In genomic region chr1:185227161-185227560, GRCh38 we compare ENCODE assay signal across 34 cellular contexts.
"Had no signal": no experiment of that assay in that cellular context is flagged by ENCODE, and none has a peak within 500 bp of the region (broad histone marks: within the 10 kb centered on the region; RNA-seq: fewer than 3 reads in every experiment).

No MANE protein-coding gene starts in this region.

- H3K36me3 ChIP-seq: adrenal gland, brain microvascular endothelial cell, breast epithelium had no signal

- H3K27me3 Mint-ChIP-seq: activated B cell treated with CpG ODN at 0.5 μM for 24 hours; activated CD4-positive, alpha-beta memory T cell treated with anti-CD3 and anti-CD28 coated beads for 36 hours; activated CD4-positive, alpha-beta T cell treated with anti-CD3 and anti-CD28 coated beads, Interleukin-2, amount 10 ng/mL, durations not matched to agents 24 days and 14 days; activated CD8-positive, alpha-beta T cell treated with anti-CD3 and anti-CD28 coated beads for 36 hours; activated naive CD8-positive, alpha-beta T cell treated with anti-CD3 and anti-CD28 coated beads for 36 hours; activated T-helper 17 cell treated with anti-CD3 and anti-CD28 coated beads, Interleukin-2, amount 50 U/mL, for 72 hours had no signal

- DNase-seq: activated B cell treated with CpG ODN at 0.5 μM for 24 hours; activated CD4-positive, alpha-beta memory T cell treated with anti-CD3 and anti-CD28 coated beads for 36 hours; activated CD4-positive, alpha-beta T cell treated with anti-CD3 and anti-CD28 coated beads for 4 hours; activated CD4-positive, alpha-beta T cell treated with anti-CD3 and anti-CD28 coated beads, Interleukin-2, amount 10 ng/mL, durations not matched to agents 24 days and 14 days; activated CD4-positive, alpha-beta T cell treated with anti-CD3 and anti-CD28 coated beads, Interleukin-2, amount 50 U/mL, for 1 hour; activated CD4-positive, alpha-beta T cell treated with anti-CD3 and anti-CD28 coated beads, Interleukin-2, amount 50 U/mL, for 4 hours; activated CD4-positive, CD25-positive, alpha-beta regulatory T cell treated with anti-CD3 and anti-CD28 coated beads, Interleukin-2, amount 50 U/mL, for 72 hours; activated CD8-positive, alpha-beta memory T cell treated with anti-CD3 and anti-CD28 coated beads, Interleukin-2, amount 50 U/mL, for 4 hours; activated CD8-positive, alpha-beta T cell treated with anti-CD3 and anti-CD28 coated beads for 36 hours; activated effector memory CD4-positive, alpha-beta T cell treated with anti-CD3 and anti-CD28 coated beads, Interleukin-2, amount 50 U/mL, for 16 hours; activated gamma-delta T cell treated with Interleukin-2 at 50 U/mL for 16 hours; activated naive CD4-positive, alpha-beta T cell; activated naive CD4-positive, alpha-beta T cell treated with anti-CD3 and anti-CD28 coated beads for 36 hours; activated naive CD4-positive, alpha-beta T cell treated with anti-CD3 and anti-CD28 coated beads, Interleukin-2, amount 50 U/mL, for 16 hours; activated naive CD8-positive, alpha-beta T cell treated with anti-CD3 and anti-CD28 coated beads for 36 hours; activated T-cell treated with anti-CD3 and anti-CD28 coated beads for 4 hours; activated T-cell treated with anti-CD3 and anti-CD28 coated beads, Interleukin-2, amount 50 U/mL, for 1 hour; activated T-cell treated with anti-CD3 and anti-CD28 coated beads, Interleukin-2, amount 50 U/mL, for 4 hours; activated T-cell treated with anti-CD3 and anti-CD28 coated beads, Interleukin-2, amount 50 U/mL, for 72 hours; adrenal gland; amniotic stem cell; aorta; body of pancreas; brain microvascular endothelial cell; central memory CD4-positive, alpha-beta T cell; T-helper 1 cell; T-helper 2 cell; T-helper 9 cell had no signal

- H3K9me3 ChIP-seq: adrenal gland, body of pancreas had no signal

- H3K4me3 Mint-ChIP-seq: activated B cell treated with CpG ODN at 0.5 μM for 24 hours; activated CD4-positive, alpha-beta memory T cell treated with anti-CD3 and anti-CD28 coated beads for 36 hours; activated CD4-positive, alpha-beta T cell treated with anti-CD3 and anti-CD28 coated beads, Interleukin-2, amount 10 ng/mL, durations not matched to agents 24 days and 14 days; activated CD8-positive, alpha-beta T cell treated with anti-CD3 and anti-CD28 coated beads for 36 hours; activated naive CD4-positive, alpha-beta T cell treated with anti-CD3 and anti-CD28 coated beads for 36 hours; activated naive CD8-positive, alpha-beta T cell treated with anti-CD3 and anti-CD28 coated beads for 36 hours; activated T-cell treated with anti-CD3 and anti-CD28 coated beads, Interleukin-2, amount 50 U/mL, for 4 hours; activated T-cell treated with anti-CD3 and anti-CD28 coated beads, Interleukin-2, amount 50 U/mL, for 72 hours; activated T-helper 1 cell treated with anti-CD3 and anti-CD28 coated beads, Interleukin-12 subunit alpha, Interleukin-12 subunit beta, Interleukin-2, Interleukin-4 antibody, amounts not matched to agents 30 ng/mL and 10 ng/mL and 1 ng/mL, durations not matched to agents 14 hours and 24 hours and 36 hours; activated T-helper 17 cell treated with anti-CD3 and anti-CD28 coated beads, Interleukin-2, amount 50 U/mL, for 72 hours; T-helper 1 cell treated with Interleukin-12 subunit alpha and Interleukin-12 subunit beta and Interleukin-4 antibody, amounts not matched to agents 30 μg/mL and 1 μg/mL, for 36 hours; T-helper 2 cell treated with Interferon-gamma antibody and Interleukin-4, amounts not matched to agents 5 μg/mL and 100 μg/mL, for 36 hours had no signal

- H3K27ac Mint-ChIP-seq: activated B cell treated with CpG ODN at 0.5 μM for 24 hours; activated CD4-positive, alpha-beta memory T cell treated with anti-CD3 and anti-CD28 coated beads for 36 hours; activated CD4-positive, alpha-beta T cell treated with anti-CD3 and anti-CD28 coated beads, Interleukin-2, amount 10 ng/mL, durations not matched to agents 24 days and 14 days; activated CD8-positive, alpha-beta T cell treated with anti-CD3 and anti-CD28 coated beads for 36 hours; activated naive CD4-positive, alpha-beta T cell treated with anti-CD3 and anti-CD28 coated beads for 36 hours; activated naive CD4-positive, alpha-beta T cell treated with anti-CD3 and anti-CD28 coated beads, Interleukin-2, amount 50 U/mL, for 72 hours; activated naive CD8-positive, alpha-beta T cell treated with anti-CD3 and anti-CD28 coated beads for 36 hours; activated T-cell treated with anti-CD3 and anti-CD28 coated beads, Interleukin-2, amount 50 U/mL, for 72 hours; activated T-helper 1 cell treated with anti-CD3 and anti-CD28 coated beads, Interleukin-12 subunit alpha, Interleukin-12 subunit beta, Interleukin-2, Interleukin-4 antibody, amounts not matched to agents 30 ng/mL and 10 ng/mL and 1 ng/mL, durations not matched to agents 14 hours and 24 hours and 36 hours; activated T-helper 17 cell treated with anti-CD3 and anti-CD28 coated beads, Interleukin-2, amount 50 U/mL, for 72 hours; T-helper 1 cell treated with Interleukin-12 subunit alpha and Interleukin-12 subunit beta and Interleukin-4 antibody, amounts not matched to agents 30 μg/mL and 1 μg/mL, for 36 hours; T-helper 2 cell treated with Interferon-gamma antibody and Interleukin-4, amounts not matched to agents 5 μg/mL and 100 μg/mL, for 36 hours had no signal

- ATAC-seq: activated CD8-positive, alpha-beta T cell treated with anti-CD3 and anti-CD28 coated beads for 36 hours; activated naive CD4-positive, alpha-beta T cell treated with anti-CD3 and anti-CD28 coated beads, Interleukin-2, amount 50 U/mL, for 72 hours; activated T-cell treated with anti-CD3 and anti-CD28 coated beads, Interleukin-2, amount 50 U/mL, for 4 hours; activated T-cell treated with anti-CD3 and anti-CD28 coated beads, Interleukin-2, amount 50 U/mL, for 72 hours; activated T-helper 17 cell treated with anti-CD3 and anti-CD28 coated beads, Interleukin-2, amount 50 U/mL, for 72 hours; body of pancreas had no signal

- H3K4me1 ChIP-seq: adrenal gland, body of pancreas, breast epithelium had no signal

- H3K4me1 Mint-ChIP-seq: activated B cell treated with CpG ODN at 0.5 μM for 24 hours; activated naive CD8-positive, alpha-beta T cell treated with anti-CD3 and anti-CD28 coated beads for 36 hours had no signal

- H3K9me3 Mint-ChIP-seq: activated CD8-positive, alpha-beta T cell treated with anti-CD3 and anti-CD28 coated beads for 36 hours; activated naive CD4-positive, alpha-beta T cell treated with anti-CD3 and anti-CD28 coated beads, Interleukin-2, amount 50 U/mL, for 72 hours; activated T-helper 17 cell treated with anti-CD3 and anti-CD28 coated beads, Interleukin-2, amount 50 U/mL, for 72 hours had no signal

- H3K4me3 ChIP-seq: adrenal gland, body of pancreas, breast epithelium had no signal
